ENCODE assay signal across 23 cellular contexts in genomic region chr3:182989566-182989965, GRCh38. TPM values are rescaled to one million over a fixed set of nuclear protein-coding genes. Genes with fewer than 3 reads are reported as not detected.
DNase-seq lines count a peak whose midpoint lies in the region; ATAC-seq, FAIRE-seq and TF ChIP-seq lines count a peak whose summit lies in the region.
"Had no signal": no experiment of that assay in that cellular context is flagged by ENCODE, and none has a peak within 500 bp of the region (broad histone marks: within the 10 kb centered on the region; RNA-seq: fewer than 3 reads in every experiment).

No MANE protein-coding gene starts in this region.

- H3K4me1 ChIP-seq in mammary epithelial cell (ENCODE audit: insufficient read depth, low read length), result no peaks in the 10 kb centered on the region
- H3K4me1 ChIP-seq in K562 (replicated peaks in 1 of 2; ENCODE audit: control insufficient read depth in 2 of 2, insufficient read depth in 2 of 2, low read length in 2 of 2), result no peaks in the 10 kb centered on the region; a peak in 1 of 5 replicates
- H3K4me1 ChIP-seq: Caco-2, esophagus squamous epithelium, testis had no signal

- H3K27ac ChIP-seq in mammary epithelial cell (ENCODE audit: insufficient read depth, low read depth, low read length), result no peak overlapping the region
- H3K27ac ChIP-seq in K562 (ENCODE audit: extremely low read depth, low read depth, low read length), result no peak overlapping the region
- H3K27ac ChIP-seq: esophagus squamous epithelium, testis had no signal

- no peaks in the 10 kb centered on the region for H3K27me3 Mint-ChIP-seq in type B pancreatic cell
- H3K27me3 Mint-ChIP-seq: activated naive CD4-positive, alpha-beta T cell treated with anti-CD3 and anti-CD28 coated beads, Interleukin-2, amount 10 ng/mL, durations not matched to agents 7 days and 5 days; stimulated activated naive B cell treated with anti-CD40 and anti-IgM and Interleukin-4, amounts not matched to agents 10 μg/mL and 1 μg/mL and 100 μg/mL, for 72 hours had no signal

- H3K9me1 ChIP-seq in K562 (ENCODE audit: control insufficient read depth, insufficient read depth, low read length), result no peaks in the 10 kb centered on the region

- H3K27me3 ChIP-seq in mammary epithelial cell (ENCODE audit: insufficient read depth, low read length) (no peaks in the 10 kb centered on the region), K562 (ENCODE audit: control insufficient read depth in 2 of 2, insufficient read depth in 2 of 2, low read length in 2 of 2) (no peaks in the 10 kb centered on the region)
- H3K27me3 ChIP-seq: esophagus squamous epithelium, testis had no signal

- ATAC-seq in K562 (peak; percentile 48; the same call in 2 of the 3 replicates), HG02870 (IDR thresholded peaks at IDR 0.05; ENCODE audit: unreplicated experiment) (no peak)
- no peak for ATAC-seq in activated CD4-positive, CD25-positive, alpha-beta regulatory T cell treated with anti-CD3 and anti-CD28 coated beads, Interleukin-2, amount 50 U/mL, for 24 hours
- ATAC-seq: stimulated activated naive B cell treated with anti-CD40 and anti-IgM and Interleukin-4, amounts not matched to agents 10 μg/mL and 1 μg/mL and 100 μg/mL, for 72 hours had no signal

- POLR2A ChIA-PET in K562 (lab: Yijun Ruan, JAX), result interaction anchor here (0.7 to 1.0 kb wide), 2 partner anchors 9 to 130 kb away, joined by 3 read pairs; no protein-coding TSS in a partner anchor

- TF ChIP-seq CTCF in mammary epithelial cell (conservative IDR thresholded peaks at IDR 0.05 in 1 of 2, IDR thresholded peaks at IDR 0.05 in 1 of 2; ENCODE audit: extremely low read depth in 1 of 2, insufficient read depth in 1 of 2, low read depth in 1 of 2, low read length in 2 of 2), result no peak
- no peak for TF ChIP-seq CTCF in K562 (IDR thresholded peaks at IDR 0.05 in 2 of 3, conservative IDR thresholded peaks at IDR 0.05 in 1 of 3; ENCODE audit: insufficient read depth in 2 of 3, low read depth in 1 of 3, low read length in 3 of 3)
- TF ChIP-seq CTCF in type B pancreatic cell (conservative IDR thresholded peaks at IDR 0.05), result no peak

- WGBS in mammary epithelial cell (ENCODE audit: low coverage, missing lambda C conversion rate), result 71% methylated on average over 3 of the region's 3 CpGs
- WGBS in K562 (ENCODE audit: insufficient coverage, low coverage, missing lambda C conversion rate), result 64% methylated on average over 3 of the region's 3 CpGs

- no peak overlapping the region for H3K4me3 Mint-ChIP-seq in type B pancreatic cell
- H3K4me3 Mint-ChIP-seq: activated naive CD4-positive, alpha-beta T cell treated with anti-CD3 and anti-CD28 coated beads, Interleukin-2, amount 10 ng/mL, durations not matched to agents 7 days and 5 days; activated T-cell treated with anti-CD3 and anti-CD28 coated beads, Interleukin-2, amount 50 U/mL, for 72 hours; HFFc6; nephron; stimulated activated naive B cell treated with anti-CD40 and anti-IgM and Interleukin-4, amounts not matched to agents 10 μg/mL and 1 μg/mL and 100 μg/mL, for 72 hours had no signal

- H3K4me1 Mint-ChIP-seq in type B pancreatic cell (ENCODE audit: unreplicated experiment), result no peaks in the 10 kb centered on the region
- H3K4me1 Mint-ChIP-seq: activated naive CD4-positive, alpha-beta T cell treated with anti-CD3 and anti-CD28 coated beads, Interleukin-2, amount 10 ng/mL, durations not matched to agents 7 days and 5 days; nephron had no signal

- H3K4me3 ChIP-seq in mammary epithelial cell (replicated peaks in 1 of 3; ENCODE audit: insufficient read depth in 1 of 3, low read depth in 2 of 3, low read length in 3 of 3) (no peak overlapping the region), K562 (no peak overlapping the region)
- H3K4me3 ChIP-seq: esophagus squamous epithelium, testis had no signal

- DNase-seq in T47D (ENCODE audit: low read depth in 1 of 2, low spot score in 1 of 2), result peak; percentile 74 to 81
- no peak for DNase-seq in mammary epithelial cell
- DNase-seq in NCI-H510A treated with DMSO at 0.1 percent for 48 hours (lab: John Stamatoyannopoulos, UW), result peak; percentile 64
- DNase-seq in K562 (ENCODE audit: extremely low read depth in 1 of 4, low spot score in 3 of 4), result no peak
- no peak for DNase-seq in type B pancreatic cell (ENCODE audit: extremely low spot score, unreplicated experiment)
- DNase-seq in GM19238 (ENCODE audit: insufficient read length, low spot score), result no peak
- DNase-seq: activated CD4-positive, alpha-beta T cell treated with anti-CD3 and anti-CD28 coated beads for 1 hour; activated naive CD4-positive, alpha-beta T cell treated with anti-CD3 and anti-CD28 coated beads, Interleukin-2, amount 10 ng/mL, durations not matched to agents 7 days and 5 days; activated T-cell treated with anti-CD3 and anti-CD28 coated beads, Interleukin-2, amount 50 U/mL, for 72 hours; aorta; Caco-2; cerebellar nuclear complex; esophagus squamous epithelium; GDM1; HFFc6; NCI-H187 treated with DMSO at 0.1 percent for 48 hours; NCI-H748 treated with DMSO at 0.1 percent for 48 hours; posterior cingulate gyrus; stimulated activated naive B cell treated with anti-CD40 and anti-IgM and Interleukin-4, amounts not matched to agents 10 μg/mL and 1 μg/mL and 100 μg/mL, for 72 hours; testis had no signal

- H3K9me3 Mint-ChIP-seq in type B pancreatic cell, result no peaks in the 10 kb centered on the region
- H3K9me3 Mint-ChIP-seq: activated naive CD4-positive, alpha-beta T cell treated with anti-CD3 and anti-CD28 coated beads, Interleukin-2, amount 10 ng/mL, durations not matched to agents 7 days and 5 days had no signal

- no peaks in the 10 kb centered on the region for H4K20me1 ChIP-seq in mammary epithelial cell (ENCODE audit: insufficient read depth, low read length)
- no peaks in the 10 kb centered on the region for H4K20me1 ChIP-seq in K562 (replicated peaks; ENCODE audit: control insufficient read depth, insufficient read depth, low read length)

- no peak overlapping the region for H3K9ac ChIP-seq in mammary epithelial cell (ENCODE audit: insufficient read depth, low read length)
- H3K9ac ChIP-seq in K562 (ENCODE audit: insufficient read depth in 1 of 2, low read depth in 2 of 2, low read length in 2 of 2), result no peak overlapping the region

- H3K27ac Mint-ChIP-seq in type B pancreatic cell, result peak overlapping the region; percentile 81
- H3K27ac Mint-ChIP-seq: activated naive CD4-positive, alpha-beta T cell treated with anti-CD3 and anti-CD28 coated beads, Interleukin-2, amount 10 ng/mL, durations not matched to agents 7 days and 5 days; activated T-cell treated with anti-CD3 and anti-CD28 coated beads, Interleukin-2, amount 50 U/mL, for 72 hours; HFFc6; nephron; stimulated activated naive B cell treated with anti-CD40 and anti-IgM and Interleukin-4, amounts not matched to agents 10 μg/mL and 1 μg/mL and 100 μg/mL, for 72 hours had no signal

- intact Hi-C loops in mammary epithelial cell (cut with micrococcal nuclease) (no loop called here), K562 (cut with micrococcal nuclease) (no loop called here)

- CTCF ChIA-PET in mammary epithelial cell (lab: Charles Lee; ENCODE audit: low non-redundant PET), result no interaction called here
- CTCF ChIA-PET in K562 (lab: Yijun Ruan, JAX; ENCODE audit: low intra/inter-chr PET ratio), result no interaction called here

- BruUV-seq in mammary epithelial cell (replicated peaks; lab: Mats Ljungman, UMichigan), result no TSS peak
- BruUV-seq in K562 (replicated peaks; lab: Mats Ljungman, UMichigan), result no TSS peak

- no peak for TF ChIP-seq POLR2A in K562 (conservative IDR thresholded peaks at IDR 0.05)

- H2AFZ ChIP-seq in mammary epithelial cell (ENCODE audit: low read depth, low read length), result no peak overlapping the region
- H2AFZ ChIP-seq in K562 (ENCODE audit: low read depth, low read length), result no peak overlapping the region

- H3K36me3 Mint-ChIP-seq in type B pancreatic cell, result no peaks in the 10 kb centered on the region
- H3K36me3 Mint-ChIP-seq: activated naive CD4-positive, alpha-beta T cell treated with anti-CD3 and anti-CD28 coated beads, Interleukin-2, amount 10 ng/mL, durations not matched to agents 7 days and 5 days; stimulated activated naive B cell treated with anti-CD40 and anti-IgM and Interleukin-4, amounts not matched to agents 10 μg/mL and 1 μg/mL and 100 μg/mL, for 72 hours had no signal

- in situ Hi-C loops in T47D (cut with HindIII; ENCODE audit: low pct_unique_long_range_greater_than_20kb, low sequenced_read_pairs), result no loop called here
- in situ Hi-C loops in mammary epithelial cell (cut with MboI; ENCODE audit: low sequenced_read_pairs in 2 of 2), result no loop called here
- in situ Hi-C loops in K562 (cut with MboI), result no loop called here

- no peaks in the 10 kb centered on the region for H3K9me3 ChIP-seq in mammary epithelial cell (replicated peaks; ENCODE audit: insufficient read depth, low read length)
- no peaks in the 10 kb centered on the region for H3K9me3 ChIP-seq in K562 (replicated peaks; ENCODE audit: control insufficient read depth, insufficient read depth, low read depth, low read length)
- H3K9me3 ChIP-seq: Caco-2, testis had no signal

- FAIRE-seq in K562 (lab: Jason Lieb, UNC), result no peak

- dilution Hi-C loops in mammary epithelial cell (cut with HindIII; ENCODE audit: low sequenced_read_pairs), result no loop called here

- H3K36me3 ChIP-seq in mammary epithelial cell (ENCODE audit: insufficient read depth, low read length) (no peaks in the 10 kb centered on the region), K562 (ENCODE audit: control insufficient read depth, insufficient read depth, low read length) (no peaks in the 10 kb centered on the region)
- H3K36me3 ChIP-seq: esophagus squamous epithelium had no signal

- H3K79me2 ChIP-seq in mammary epithelial cell (ENCODE audit: insufficient read depth, low read length) (no peaks in the 10 kb centered on the region), K562 (ENCODE audit: control insufficient read depth, insufficient read depth, low read length) (no peaks in the 10 kb centered on the region)

- TF ChIP-seq RAD21 in K562 (CRISPR knock-in tag; conservative IDR thresholded peaks at IDR 0.05 in 1 of 2, IDR thresholded peaks at IDR 0.05 in 1 of 2), result no peak

- H3K4me2 ChIP-seq in mammary epithelial cell (ENCODE audit: insufficient read depth, low read depth, low read length) (no peak overlapping the region), K562 (ENCODE audit: insufficient read depth, low read length) (no peak overlapping the region)

- TF ChIP-seq EP300 in K562 (IDR thresholded peaks at IDR 0.05; ENCODE audit: low read length), result no peak

RNA-seq across cellular contexts. Expression of gene DCUN1D1, which starts 9.2 kb away (rescaled TPM):
- total RNA-seq in mammary epithelial cell, result 10 to 100 TPM; 33.3 to 40.7 TPM
- 10.9 TPM for polyA plus RNA-seq in mammary epithelial cell
- polyA minus RNA-seq in mammary epithelial cell, result 25.5 TPM
- total RNA-seq in K562 (2011; cell fraction: chromatin; rRNA removed; ENCODE audit: low replicate concordance), result 8.7 and 44.1 TPM in 2 replicates
- 2.3 and 4.2 TPM in 2 replicates for total RNA-seq in K562 (2011; cell fraction: nucleolus; rRNA removed)
- 9.3 and 20.2 TPM in 2 replicates for total RNA-seq in K562 (2011; cell fraction: nucleoplasm; rRNA removed)
- 11.4 and 24.7 TPM in 2 replicates for total RNA-seq in K562 (2014; rRNA removed)
- total RNA-seq in K562 (2014; rRNA removed; fragmentation: Illumina TruSeq; extraction: Trizol), result 36.0 and 43.2 TPM in 2 replicates
- 25.1 and 28.2 TPM in 2 replicates for total RNA-seq in K562 (2015; rRNA removed; fragmentation: Illumina TruSeq; extraction: Trizol)
- total RNA-seq in K562 (2021), result 38.5 and 39.7 TPM in 2 replicates
- polyA plus RNA-seq in K562 (2011; rRNA removed), result 23.3 and 27.7 TPM in 2 replicates
- polyA plus RNA-seq in K562 (2011; cell fraction: cytosol; rRNA removed), result 1.8 and 5.1 TPM in 2 replicates
- polyA plus RNA-seq in K562 (2011; cell fraction: nucleus; rRNA removed), result 5.1 and 9.7 TPM in 2 replicates
- 16.6 and 23.8 TPM in 2 replicates for polyA plus RNA-seq in K562 (2012)
- 27.3 and 31.5 TPM in 2 replicates for polyA plus RNA-seq in K562 (2014; fragmentation: Illumina TruSeq; extraction: Trizol)
- 10 to 100 TPM; 24.9 to 46.8 TPM for polyA plus RNA-seq in K562 (2014; fragmentation: Nextera tagmentation; extraction: Ambion mirVana)
- polyA plus RNA-seq in K562 (2014; rRNA removed), result 20.1 and 20.3 TPM in 2 replicates
- 78.5 and 91.3 TPM in 2 replicates for polyA minus RNA-seq in K562 (2011; rRNA and poly(A)+ RNA removed)
- polyA minus RNA-seq in K562 (2011; cell fraction: cytosol; rRNA and poly(A)+ RNA removed), result 18.5 and 19.9 TPM in 2 replicates
- 7.5 and 12.6 TPM in 2 replicates for polyA minus RNA-seq in K562 (2011; cell fraction: nucleus; rRNA and poly(A)+ RNA removed)
- 54.4 and 60.7 TPM in 2 replicates for total RNA-seq in type B pancreatic cell (ENCODE audit: low replicate concordance)

Comparison
In these comparisons a context has a peak if more than half of its experiments do, and no peak if none do; other contexts are left out.
1. DNase-seq: peak in T47D (2 of 2) and NCI-H510A treated with DMSO at 0.1 percent for 48 hours (single experiment); none in mammary epithelial cell (single experiment), K562 (0 of 4), type B pancreatic cell (single experiment) and GM19238 (single experiment).